10 cellular contexts compared by ENCODE assay signal in genomic region chr7:27245798-27246691, GRCh38. TPM values are rescaled to one million over a fixed set of nuclear protein-coding genes. Genes with fewer than 3 reads are reported as not detected.
A peak's percentile ranks its signal among the peaks of the same experiment; 100 is the strongest.
DNase-seq lines count a peak whose midpoint lies in the region; ATAC-seq, FAIRE-seq and TF ChIP-seq lines count a peak whose summit lies in the region.
"Had no signal": no experiment of that assay in that cellular context is flagged by ENCODE, and none has a peak within 500 bp of the region (broad histone marks: within the 10 kb centered on the region; RNA-seq: fewer than 3 reads in every experiment).

No MANE protein-coding gene starts in this region.

- H3K4me1 ChIP-seq in gastroesophageal sphincter: peaks cover 0 to 45% (median 30%) of the 10 kb centered on the region in 3 donors
- peaks cover 0 to 16% (median 8%) of the 10 kb centered on the region in 3 donors for H3K4me1 ChIP-seq in pancreas

- intact Hi-C loops in pancreas (cut with DNase I): no loop called here

- no peaks in the 10 kb centered on the region for H3K9me3 ChIP-seq in gastroesophageal sphincter
- no peaks in the 10 kb centered on the region for H3K9me3 ChIP-seq in pancreas

- ATAC-seq in gastroesophageal sphincter: peak; percentile 27
- peak; percentile 49 to 68 (median 64) for ATAC-seq in pancreas

- DNase-seq in Daoy (ENCODE audit: low read depth) (peak; percentile 65), NCI-H510A treated with DMSO at 0.1 percent for 48 hours (lab: John Stamatoyannopoulos, UW) (peak; percentile 20), pancreas (peak in 2 of 6 donors; percentile 69 to 76), SIG-M5 (lab: John Stamatoyannopoulos, UW) (no peak), COR-L47 (lab: John Stamatoyannopoulos, UW) (no peak), mesenteric fat pad (ENCODE audit: low spot score) (no peak)
- DNase-seq in stimulated activated CD4-positive, alpha-beta T cell treated with anti-CD3 and anti-CD28 coated beads, Interleukin-4, amount 100 ng/mL, for 24 hours: no peak
- DNase-seq: cerebellar nuclear complex had no signal

- TF ChIP-seq CTCF in gastroesophageal sphincter (IDR thresholded peaks at IDR 0.05): no peak
- no peak for TF ChIP-seq CTCF in pancreas (IDR thresholded peaks at IDR 0.05)

- H3K36me3 ChIP-seq in gastroesophageal sphincter (no peaks in the 10 kb centered on the region), pancreas (no peaks in the 10 kb centered on the region)

- peaks cover 100% of the 10 kb centered on the region for H3K27me3 ChIP-seq in gastroesophageal sphincter
- peaks cover 4 to 85% (median 29%) of the 10 kb centered on the region in 4 donors for H3K27me3 ChIP-seq in pancreas

- H3K4me3 ChIP-seq in gastroesophageal sphincter (peak overlapping the region in 1 of 2 donors; percentile 28), pancreas (peak overlapping the region in 2 of 4 donors; percentile 18 to 39)

- WGBS in gastroesophageal sphincter (ENCODE audit: low coverage in 1 of 2), 2 donors: no CpG with 5 or more reads among the region's 90 CpGs
- WGBS in pancreas, 2 donors: 2 to 6% methylated on average over 80 to 90 of the region's 90 CpGs

- H3K27ac ChIP-seq in gastroesophageal sphincter: no peak overlapping the region
- no peak overlapping the region for H3K27ac ChIP-seq in pancreas

- FAIRE-seq in pancreas (lab: Jason Lieb, UNC): no peak

- no peak for TF ChIP-seq EP300 in gastroesophageal sphincter (IDR thresholded peaks at IDR 0.05)

- TF ChIP-seq POLR2A in gastroesophageal sphincter (IDR thresholded peaks at IDR 0.05): no peak

RNA-seq across cellular contexts. Expression of gene EVX1, which starts 3.4 kb away (rescaled TPM):
- total RNA-seq in Daoy (2014; rRNA removed; shearing (Covaris generic)): not detected in 2 replicates
- not detected for total RNA-seq in gastroesophageal sphincter
- total RNA-seq in pancreas: not detected
- under 1 TPM in 1 of 2 donors, not detected in 1; 0.05 TPM for polyA plus RNA-seq in pancreas
- total RNA-seq in mesenteric fat pad: 0.13 TPM
- total RNA-seq: lung microvascular endothelial cell had no signal

RNA-seq across cellular contexts. Expression of gene HOXA13, which starts 46.2 kb away (rescaled TPM):
- total RNA-seq in Daoy (2014; rRNA removed; shearing (Covaris generic)): 0.86 and 1.3 TPM in 2 replicates
- total RNA-seq in gastroesophageal sphincter (under 1 TPM in 1 of 4 donors, not detected in 3; 0.12 TPM), pancreas (under 1 TPM in 1 of 6 donors, not detected in 5; 0.03 TPM), mesenteric fat pad (1.9 TPM)
- not detected for polyA plus RNA-seq in pancreas
- total RNA-seq: lung microvascular endothelial cell had no signal

Comparison
In these comparisons a context has a peak if more than half of its experiments do, and no peak if none do; other contexts are left out.
1. DNase-seq: peak in Daoy (single experiment) and NCI-H510A treated with DMSO at 0.1 percent for 48 hours (single experiment); none in SIG-M5 (single experiment), stimulated activated CD4-positive, alpha-beta T cell treated with anti-CD3 and anti-CD28 coated beads, Interleukin-4, amount 100 ng/mL, for 24 hours (single experiment), COR-L47 (single experiment) and mesenteric fat pad (single experiment).